In the genomic region with DNA sequence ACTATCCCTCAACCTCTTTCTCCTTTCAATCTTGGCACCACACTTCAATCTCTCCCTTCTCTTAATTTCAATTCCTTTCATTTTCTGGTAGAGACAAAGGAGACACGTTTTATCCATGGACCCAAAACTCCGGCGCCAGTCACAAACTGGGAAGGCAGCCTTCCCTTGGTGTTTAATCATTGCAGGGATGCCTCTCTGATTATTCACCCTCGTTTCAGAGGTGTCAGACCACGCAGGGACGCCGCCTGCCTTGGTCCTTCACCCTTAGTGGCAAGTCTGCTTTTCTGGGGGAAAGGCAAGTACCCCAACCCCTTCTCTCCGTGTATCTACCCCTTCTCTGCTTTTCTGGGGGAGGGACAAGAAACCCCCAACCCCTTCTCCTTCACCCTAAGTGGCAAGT, we compare ENCODE assay signal across 4 cellular contexts. TPM values are rescaled to one million over a fixed set of nuclear protein-coding genes. Genes with fewer than 3 reads are reported as not detected.
"Had no signal": no experiment of that assay in that cellular context is flagged by ENCODE, and none has a peak within 500 bp of the region (broad histone marks: within the 10 kb centered on the region; RNA-seq: fewer than 3 reads in every experiment).

No MANE protein-coding gene starts in this region.

RNA-seq across cellular contexts. Expression of gene IZUMO1R, which starts 41.9 kb away (rescaled TPM):
- total RNA-seq: LHCN-M2, M059J, MCF 10A, NCI-H460 had no signal

RNA-seq across cellular contexts. Expression of gene GPR83, which starts 54.9 kb away (rescaled TPM):
- total RNA-seq: LHCN-M2, M059J, MCF 10A had no signal
